8 cellular contexts compared by ENCODE assay signal in the genomic region with DNA sequence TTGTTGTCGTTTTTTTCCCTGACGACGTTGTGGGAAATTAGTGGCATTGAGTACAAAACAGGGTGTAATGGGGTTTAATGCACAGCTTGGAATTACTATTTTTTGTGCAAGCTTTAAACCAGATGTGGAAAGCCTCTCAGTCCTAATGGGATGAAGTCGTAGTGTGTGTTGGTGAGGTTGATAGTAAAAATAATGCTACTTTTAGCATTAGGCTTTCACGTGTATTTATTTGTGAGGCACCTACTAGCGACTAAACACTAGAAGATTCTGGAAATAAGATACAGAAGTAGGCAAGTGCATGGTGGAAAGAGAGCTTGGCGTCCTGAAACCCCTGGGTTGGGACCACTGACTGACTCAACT. TPM values are rescaled to one million over a fixed set of nuclear protein-coding genes. Genes with fewer than 3 reads are reported as not detected.
DNase-seq lines count a peak whose midpoint lies in the region; ATAC-seq and TF ChIP-seq lines count a peak whose summit lies in the region.

No MANE protein-coding gene starts in this region.

- peak overlapping the region; percentile 94 for H3K4me3 Mint-ChIP-seq in progenitor cell of endocrine pancreas (ENCODE audit: low read depth)

- H3K4me3 ChIP-seq in GM12864 (ENCODE audit: low read depth, low read length) = peak overlapping the region; percentile 78
- peak overlapping the region; percentile 84 for H3K4me3 ChIP-seq in fibroblast of pulmonary artery (replicated peaks; ENCODE audit: low read depth, low read length)

- peak overlapping the region; percentile 96 for H3K27ac Mint-ChIP-seq in progenitor cell of endocrine pancreas

- no peak for TF ChIP-seq CTCF in GM12864 (IDR thresholded peaks at IDR 0.05; ENCODE audit: low read depth, low read length, missing control alignments)
- no peak for TF ChIP-seq CTCF in fibroblast of pulmonary artery (IDR thresholded peaks at IDR 0.05; ENCODE audit: low read length, missing control alignments)
- no peak for TF ChIP-seq CTCF in progenitor cell of endocrine pancreas (IDR thresholded peaks at IDR 0.05; ENCODE audit: unreplicated experiment)

- peaks cover 2% of the 10 kb centered on the region for H3K36me3 Mint-ChIP-seq in progenitor cell of endocrine pancreas (ENCODE audit: insufficient read depth)

- DNase-seq in GM12864 (ENCODE audit: low read depth) = no peak
- no peak for DNase-seq in fibroblast of pulmonary artery (ENCODE audit: low read depth)
- no peak for DNase-seq in progenitor cell of endocrine pancreas (ENCODE audit: low spot score, unreplicated experiment)
- DNase-seq in NCI-H1436 treated with DMSO at 0.1 percent for 48 hours (lab: John Stamatoyannopoulos, UW) = no peak
- no peak for DNase-seq in amniotic stem cell (lab: John Stamatoyannopoulos, UW)
- no peak for DNase-seq in globus pallidus (ENCODE audit: low spot score)
- DNase-seq in NCI-H1417 treated with DMSO at 0.1 percent for 48 hours (lab: John Stamatoyannopoulos, UW) = no peak

- peaks cover 15% of the 10 kb centered on the region for H3K9me3 Mint-ChIP-seq in progenitor cell of endocrine pancreas (ENCODE audit: low read depth)

- peaks cover 12% of the 10 kb centered on the region for H3K27me3 Mint-ChIP-seq in progenitor cell of endocrine pancreas

- ATAC-seq in SK-N-SH treated with all-trans-retinoic acid at 6 μM for 48 hours = peak; percentile 9

- peaks cover 15% of the 10 kb centered on the region for H3K4me1 Mint-ChIP-seq in progenitor cell of endocrine pancreas (ENCODE audit: low read depth)

TF ChIP-seq in SK-N-SH treated with all-trans-retinoic acid at 6 μM for 48 hours, 23 proteins besides CTCF, POLR2A, EP300 and RAD21:
- no peak for TF ChIP-seq CSRNP3 (CRISPR knock-in tag; IDR thresholded peaks at IDR 0.05)
- TF ChIP-seq ZFP30 (CRISPR knock-in tag; IDR thresholded peaks at IDR 0.05) = no peak
- no peak for TF ChIP-seq CSDC2 (CRISPR knock-in tag; IDR thresholded peaks at IDR 0.05)
- TF ChIP-seq PPARA (CRISPR knock-in tag; IDR thresholded peaks at IDR 0.05; ENCODE audit: borderline replicate concordance) = no peak
- no peak for TF ChIP-seq TSHZ2 (CRISPR knock-in tag; IDR thresholded peaks at IDR 0.05)

RNA-seq across cellular contexts. Expression of gene ORC5, which starts 0.6 kb away (rescaled TPM):
- 22.7 and 26.4 TPM in 2 replicates for total RNA-seq in progenitor cell of endocrine pancreas
